9 cellular contexts compared by ENCODE assay signal in the genomic region with DNA sequence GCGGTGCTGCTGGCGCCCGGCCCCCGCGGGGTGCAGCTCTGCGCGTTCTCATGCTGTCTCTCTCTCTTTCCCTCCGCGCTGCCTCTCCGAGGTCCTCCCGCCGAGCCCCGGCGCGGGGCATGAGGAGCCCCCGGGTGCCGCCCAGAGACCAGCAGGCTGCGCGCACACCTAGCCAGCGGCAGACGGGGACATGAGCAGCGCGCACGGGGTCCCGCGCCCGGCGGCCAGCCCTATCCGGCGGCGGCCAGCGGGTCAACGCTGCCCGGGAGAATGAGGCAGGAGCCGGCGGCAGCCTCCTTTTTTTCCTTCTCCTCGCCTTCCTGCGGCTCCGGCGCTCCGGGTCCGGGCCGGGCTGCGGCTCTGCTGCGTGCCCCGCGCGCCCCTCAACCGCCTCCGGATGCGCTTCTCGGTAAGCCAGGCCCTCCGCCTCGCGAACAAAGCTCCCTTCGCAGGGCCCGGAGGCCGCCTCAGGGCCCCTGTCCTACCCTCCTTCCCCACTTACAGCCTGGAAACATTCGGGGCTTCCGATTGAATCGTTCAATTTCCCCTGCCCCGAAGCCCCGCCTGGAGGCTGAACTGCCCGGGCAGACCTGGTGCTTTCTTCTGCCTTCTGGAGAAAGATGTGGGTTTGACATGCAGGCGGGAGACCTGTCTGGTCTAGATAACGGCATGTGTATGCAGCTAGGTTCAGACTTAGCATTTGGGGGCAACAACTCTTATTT. TPM values are rescaled to one million over a fixed set of nuclear protein-coding genes. Genes with fewer than 3 reads are reported as not detected.
DNase-seq lines count a peak whose midpoint lies in the region; ATAC-seq, FAIRE-seq and TF ChIP-seq lines count a peak whose summit lies in the region.
"Had no signal": no experiment of that assay in that cellular context is flagged by ENCODE, and none has a peak within 500 bp of the region (broad histone marks: within the 10 kb centered on the region; RNA-seq: fewer than 3 reads in every experiment).

A gene (plus strand): TSS at position 64 of the 722 bp plus-strand sequence.

- H3K27ac ChIP-seq in ectodermal cell (ENCODE audit: insufficient read depth, low read depth, low read length, poor library complexity, severe bottlenecking) = peak within 1 kb of the TSS; percentile 31
- H3K27ac ChIP-seq in pancreas = no peak within 1 kb of the TSS

- intact Hi-C loops in pancreas (cut with DNase I) = no loop called here

- H3K9ac ChIP-seq in ES-I3 (ENCODE audit: low read depth, low read length) = peak within 1 kb of the TSS; percentile 77

- DNase-seq in NCI-H1105 treated with DMSO at 0.1 percent for 48 hours (lab: John Stamatoyannopoulos, UW) = peak; percentile 32
- no peak for DNase-seq in pancreas
- DNase-seq in cerebellar nuclear complex (lab: John Stamatoyannopoulos, UW) = no peak
- no peak for DNase-seq in epidermal melanocyte (ENCODE audit: insufficient read length, low spot score)
- DNase-seq in SHP77 (lab: John Stamatoyannopoulos, UW) = no peak
- DNase-seq: NCI-H510A; stimulated activated naive CD4-positive, alpha-beta T cell had no signal

- peak in 3 of 4 donors; percentile 47 to 53 (median 53) for ATAC-seq in pancreas

- TF ChIP-seq CTCF in pancreas (IDR thresholded peaks at IDR 0.05) = no peak

- 0 out of 2 replicates have a peak, but pooled peaks cover 7% of the 10 kb centered on the region for H3K36me3 ChIP-seq in ES-I3 (ENCODE audit: insufficient read depth, low read length)
- no peaks in the 10 kb centered on the region for H3K36me3 ChIP-seq in ectodermal cell (ENCODE audit: control insufficient read depth, insufficient read depth, low read length)
- H3K36me3 ChIP-seq in pancreas = no peaks in the 10 kb centered on the region

- peaks cover 12% of the 10 kb centered on the region for H3K27me3 ChIP-seq in ectodermal cell (ENCODE audit: control insufficient read depth, insufficient read depth, low read length, poor library complexity, severe bottlenecking)
- peaks cover 0 to 15% (median 7%) of the 10 kb centered on the region in 4 donors for H3K27me3 ChIP-seq in pancreas

- H3K9me3 ChIP-seq in ES-I3 (ENCODE audit: control insufficient read depth, insufficient read depth, low read length) (no peaks in the 10 kb centered on the region), ectodermal cell (ENCODE audit: control insufficient read depth, low read length) (no peaks in the 10 kb centered on the region), pancreas (no peaks in the 10 kb centered on the region)

- 1% methylated on average over 66 of the region's 66 CpGs for WGBS in ectodermal cell, 2 experiments
- 2 to 4% methylated on average over 42 to 66 of the region's 66 CpGs for WGBS in pancreas, 2 donors

- H3K4me3 ChIP-seq in ectodermal cell (ENCODE audit: insufficient read depth, low read depth, low read length) = peak within 1 kb of the TSS; percentile 59
- H3K4me3 ChIP-seq in pancreas = peak within 1 kb of the TSS in 3 of 4 donors; percentile 2 to 30 (median 11)

- peaks cover 18% of the 10 kb centered on the region for H3K4me1 ChIP-seq in ES-I3 (ENCODE audit: insufficient read depth, low read length)
- H3K4me1 ChIP-seq in ectodermal cell (ENCODE audit: control insufficient read depth, insufficient read depth, low read length) = peaks cover 3% of the 10 kb centered on the region
- peaks cover 0 to 6% (median 0%) of the 10 kb centered on the region in 3 donors for H3K4me1 ChIP-seq in pancreas

- no peak for FAIRE-seq in pancreas (lab: Jason Lieb, UNC)

RNA-seq across cellular contexts. Expression of the gene that starts here (rescaled TPM):
- polyA plus RNA-seq in ectodermal cell (2013, experiment 1 of 4) = 39.5 TPM
- polyA plus RNA-seq in ectodermal cell (2013, experiment 2 of 4) = 35.7 TPM
- polyA plus RNA-seq in ectodermal cell (2013, experiment 3 of 4) = 29.6 TPM
- polyA plus RNA-seq in ectodermal cell (2013, experiment 4 of 4) = 30.9 TPM
- total RNA-seq in pancreas = 1 to 10 TPM in 2 of 6 donors, under 1 TPM in 4; 0.23 to 1.8 (median 0.77) TPM
- polyA plus RNA-seq in pancreas = 10 to 100 TPM in 1 of 2 donors, 1 to 10 TPM in 1; 3.8 to 12.7 TPM
